29 cellular contexts compared by ENCODE assay signal in the genomic region with DNA sequence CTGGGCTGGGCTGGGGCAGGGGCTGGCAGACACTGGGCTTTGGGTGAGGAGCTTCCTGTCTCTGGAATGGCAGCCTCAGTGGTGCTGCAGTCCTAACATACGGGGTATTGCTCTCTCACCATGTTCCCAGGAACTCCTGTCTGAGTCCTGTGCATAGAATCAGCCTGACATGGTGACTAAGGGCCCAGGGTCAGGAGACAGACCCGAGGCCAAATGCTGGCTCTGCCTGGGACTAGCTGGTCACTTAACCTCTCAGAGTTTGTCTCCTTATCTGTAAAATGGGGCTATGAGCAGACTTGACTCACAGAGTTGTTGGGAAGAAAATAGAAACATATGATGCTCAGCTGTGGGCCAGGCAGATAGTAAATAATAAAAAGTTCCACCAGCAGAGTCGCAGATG.
"Had no signal": no experiment of that assay in that cellular context is flagged by ENCODE, and none has a peak within 500 bp of the region (broad histone marks: within the 10 kb centered on the region; RNA-seq: fewer than 3 reads in every experiment).

No MANE protein-coding gene starts in this region.

- H3K9me3 ChIP-seq: MG63, Peyer's patch, SJSA1, SK-N-SH had no signal

- H3K4me2 ChIP-seq: SK-N-SH had no signal

- H3K36me3 ChIP-seq: MG63 had no signal

- DNase-seq: activated B cell treated with CpG ODN at 0.5 μM for 24 hours; activated CD4-positive, alpha-beta memory T cell treated with anti-CD3 and anti-CD28 coated beads for 36 hours; activated CD4-positive, alpha-beta T cell treated with anti-CD3 and anti-CD28 coated beads for 4 hours; activated CD4-positive, alpha-beta T cell treated with anti-CD3 and anti-CD28 coated beads, Interleukin-2, amount 50 U/mL, for 1 hour; activated CD4-positive, CD25-positive, alpha-beta regulatory T cell treated with anti-CD3 and anti-CD28 coated beads, Interleukin-2, amount 50 U/mL, for 72 hours; activated CD8-positive, alpha-beta memory T cell treated with anti-CD3 and anti-CD28 coated beads, Interleukin-2, amount 50 U/mL, for 4 hours; activated gamma-delta T cell treated with Interleukin-2 at 50 U/mL for 16 hours; activated naive CD4-positive, alpha-beta T cell treated with anti-CD3 and anti-CD28 coated beads for 36 hours; activated T-cell treated with anti-CD3 and anti-CD28 coated beads for 4 hours; activated T-cell treated with anti-CD3 and anti-CD28 coated beads, Interleukin-2, amount 50 U/mL, for 4 hours; anterior cingulate cortex; MG63; MV-4-11; NCI-H1092; NCI-H1436 treated with DMSO at 0.1 percent for 48 hours; NCI-H1694 treated with DMSO at 0.1 percent for 48 hours; NCI-H2029; NCI-H345; NCI-H524 treated with DMSO at 0.1 percent for 48 hours; PC-3; RPMI8226; SHP77 treated with DMSO at 0.1 percent for 48 hours; SK-N-SH; T-helper 1 cell; T-helper 2 cell; T-helper 9 cell had no signal

- H3K9me2 ChIP-seq: SK-N-SH had no signal

- H3K27ac ChIP-seq: SJSA1 had no signal

- H3K4me1 ChIP-seq: SJSA1 had no signal

- H3K4me3 ChIP-seq: MG63, Peyer's patch, SJSA1 had no signal

- ATAC-seq: activated naive CD4-positive, alpha-beta T cell treated with anti-CD3 and anti-CD28 coated beads, Interleukin-2, amount 50 U/mL, for 72 hours; activated T-cell treated with anti-CD3 and anti-CD28 coated beads, Interleukin-2, amount 50 U/mL, for 4 hours; PC-3 had no signal

- H3K27me3 ChIP-seq: MG63, Peyer's patch, SJSA1 had no signal
